8 cellular contexts compared by ENCODE assay signal in the genomic region with DNA sequence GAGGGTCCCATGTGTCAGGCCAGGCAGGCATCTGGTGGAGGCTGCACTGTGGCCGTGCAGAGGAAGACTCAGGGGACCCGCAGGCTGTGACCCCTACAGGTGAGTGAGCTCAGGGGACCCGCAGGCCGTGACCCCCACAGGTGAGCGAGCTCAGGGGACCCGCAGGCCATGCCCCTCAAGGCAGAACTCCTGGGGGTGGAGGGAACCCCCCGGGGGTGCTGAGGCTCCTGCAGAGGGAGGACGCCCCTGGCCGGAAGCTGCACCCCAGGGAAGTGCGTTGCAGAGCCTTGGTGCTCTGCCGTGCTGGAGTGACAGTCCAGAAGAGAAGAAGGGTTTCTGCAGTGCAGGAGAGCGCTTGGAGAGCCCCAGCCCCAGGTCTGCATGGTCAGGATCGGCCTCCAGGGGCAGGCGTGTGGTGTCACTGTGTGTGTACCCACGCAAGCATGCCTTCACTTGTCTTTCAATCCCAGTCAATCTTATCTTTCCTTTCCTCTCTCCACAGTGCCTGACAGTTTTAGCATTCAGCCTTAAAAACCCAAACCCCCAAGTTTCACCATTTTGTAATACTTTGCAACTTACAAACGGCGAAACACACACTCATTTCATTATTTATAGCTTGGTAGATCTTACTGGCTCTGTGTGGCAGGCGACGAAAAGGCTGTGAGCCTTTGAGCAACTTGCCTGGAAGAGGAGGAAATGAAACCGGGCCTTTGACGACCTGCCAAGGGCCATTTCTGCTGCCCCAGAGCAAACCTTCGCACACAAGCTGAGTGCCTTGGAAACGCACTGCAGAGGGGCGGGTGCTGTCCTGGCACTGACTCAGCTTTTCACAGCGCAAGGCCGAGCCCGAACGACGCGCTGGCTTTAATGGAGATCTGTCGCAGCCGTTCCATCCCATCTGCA.
DNase-seq lines count a peak whose midpoint lies in the region; ATAC-seq, FAIRE-seq and TF ChIP-seq lines count a peak whose summit lies in the region.

No MANE protein-coding gene starts in this region.

- no peaks in the 10 kb centered on the region for H3K36me3 ChIP-seq in endothelial cell of umbilical vein (ENCODE audit: control insufficient read depth in 2 of 2, extremely low read depth in 1 of 2, insufficient read depth in 2 of 2, low read length in 2 of 2)

- no TSS peak for BruUV-seq in endothelial cell of umbilical vein (replicated peaks; lab: Mats Ljungman, UMichigan)

- TF ChIP-seq CTCF in GM12872 (IDR thresholded peaks at IDR 0.05; ENCODE audit: insufficient read depth, low read depth, low read length), result peak; percentile 30; the same call in 1 of the 3 replicates
- no peak for TF ChIP-seq CTCF in endothelial cell of umbilical vein (IDR thresholded peaks at IDR 0.05; ENCODE audit: extremely low read depth in 1 of 2, insufficient read depth in 1 of 2, low read depth in 1 of 2, low read length in 2 of 2)

- FAIRE-seq in endothelial cell of umbilical vein (lab: Jason Lieb, UNC), result no peak

- no peak overlapping the region for H3K27ac ChIP-seq in endothelial cell of umbilical vein (ENCODE audit: insufficient read depth, low read depth, low read length)

- no peaks in the 10 kb centered on the region for H3K27me3 ChIP-seq in endothelial cell of umbilical vein (ENCODE audit: control insufficient read depth in 2 of 2, insufficient read depth in 2 of 2, low read length in 2 of 2)

- no peak for ATAC-seq in HG03159 (IDR thresholded peaks at IDR 0.05; ENCODE audit: unreplicated experiment)
- ATAC-seq in HG02885 (IDR thresholded peaks at IDR 0.05; ENCODE audit: poor library complexity, unreplicated experiment), result no peak

- no peaks in the 10 kb centered on the region for H3K9me3 ChIP-seq in endothelial cell of umbilical vein (replicated peaks; ENCODE audit: control insufficient read depth, insufficient read depth, low read length)

- H3K4me1 ChIP-seq in endothelial cell of umbilical vein (ENCODE audit: control insufficient read depth, extremely low read depth, insufficient read depth, low read length), result no peaks in the 10 kb centered on the region

- no peaks in the 10 kb centered on the region for H4K20me1 ChIP-seq in endothelial cell of umbilical vein (replicated peaks; ENCODE audit: control insufficient read depth, extremely low read depth, insufficient read depth, low read length)

- DNase-seq in NOMO-1 treated with dmso at 0.1 percent for 144 hours (lab: John Stamatoyannopoulos, UW; ENCODE audit: unreplicated experiment) (peak; percentile 98), endothelial cell of umbilical vein (ENCODE audit: low read depth, low spot score) (peak; percentile 25), occipital lobe (lab: John Stamatoyannopoulos, UW) (peak; percentile 30), cerebellum (ENCODE audit: low spot score) (no peak)
- no peak for DNase-seq in stimulated activated naive CD4-positive, alpha-beta T cell (lab: John Stamatoyannopoulos, UW)

- H3K9me1 ChIP-seq in endothelial cell of umbilical vein (replicated peaks; ENCODE audit: control insufficient read depth, extremely low read depth, insufficient read depth, low read length), result no peaks in the 10 kb centered on the region

- H3K79me2 ChIP-seq in endothelial cell of umbilical vein (ENCODE audit: control insufficient read depth, insufficient read depth, low read length), result no peaks in the 10 kb centered on the region

- H3K4me2 ChIP-seq in endothelial cell of umbilical vein (ENCODE audit: insufficient read depth, low read length), result no peak overlapping the region

- POLR2A ChIA-PET in endothelial cell of umbilical vein (lab: Charles Lee), result no interaction called here

- dilution Hi-C loops in endothelial cell of umbilical vein (cut with MboI; ENCODE audit: extremely low pct_ligation_motif_present, low sequenced_read_pairs), result loop anchor here (25.0 kb wide), 1 partner anchor 463 kb away; no protein-coding TSS in a partner anchor

- no peak overlapping the region for H3K4me3 ChIP-seq in endothelial cell of umbilical vein (replicated peaks in 1 of 3; ENCODE audit: insufficient read depth in 1 of 3, low read depth in 1 of 3, low read length in 3 of 3)

- no peak overlapping the region for H3K9ac ChIP-seq in endothelial cell of umbilical vein (replicated peaks; ENCODE audit: extremely low read depth, insufficient read depth, low read length)

- H2AFZ ChIP-seq in endothelial cell of umbilical vein (ENCODE audit: low read depth, low read length), result no peak overlapping the region

- intact Hi-C loops in endothelial cell of umbilical vein (cut with micrococcal nuclease), result loop anchor here (1.0 to 5.0 kb wide), 4 partner anchors 383 to 1238 kb away; no protein-coding TSS in a partner anchor

- no peak for TF ChIP-seq POLR2A in endothelial cell of umbilical vein (IDR thresholded peaks at IDR 0.05; ENCODE audit: low read depth, low read length)

- CTCF ChIA-PET in endothelial cell of umbilical vein (lab: Charles Lee), result interaction anchor here (1.0 to 10.7 kb wide), 7 partner anchors 44 to 1512 kb away, joined by 3 to 671 read pairs (median 7); no protein-coding TSS in a partner anchor

TF ChIP-seq in endothelial cell of umbilical vein, 7 proteins besides CTCF, POLR2A, EP300 and RAD21:
- TF ChIP-seq EZH2 (IDR thresholded peaks at IDR 0.05; ENCODE audit: borderline replicate concordance, low read depth, low read length, severe bottlenecking) (no peak), JUN (IDR thresholded peaks at IDR 0.05; ENCODE audit: borderline replicate concordance, insufficient read depth, insufficient read length, low read depth) (no peak), FOS (IDR thresholded peaks at IDR 0.05; ENCODE audit: borderline replicate concordance, insufficient read depth, low read length) (no peak), POLR2AphosphoS5 (IDR thresholded peaks at IDR 0.05; ENCODE audit: insufficient read depth, low read depth, low read length) (no peak), MYC (IDR thresholded peaks at IDR 0.05; ENCODE audit: low read depth, low read length) (no peak), GATA2 (IDR thresholded peaks at IDR 0.05; ENCODE audit: insufficient read depth, insufficient read length, low read depth, low read length) (no peak)
- TF ChIP-seq, protein P1, sequence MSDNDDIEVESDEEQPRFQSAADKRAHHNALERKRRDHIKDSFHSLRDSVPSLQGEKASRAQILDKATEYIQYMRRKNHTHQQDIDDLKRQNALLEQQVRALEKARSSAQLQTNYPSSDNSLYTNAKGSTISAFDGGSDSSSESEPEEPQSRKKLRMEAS (IDR thresholded peaks at IDR 0.05; ENCODE audit: insufficient read depth, insufficient read length), result no peak

Comparison
In these comparisons a context has a peak if more than half of its experiments do, and no peak if none do; other contexts are left out.
1. DNase-seq: peak in NOMO-1 treated with dmso at 0.1 percent for 144 hours (single experiment), endothelial cell of umbilical vein (single experiment) and occipital lobe (single experiment); none in stimulated activated naive CD4-positive, alpha-beta T cell (0 of 6) and cerebellum (single experiment).